ENCODE assay signal across 10 cellular contexts in genomic region chr20:36775196-36775595, GRCh38.
DNase-seq lines count a peak whose midpoint lies in the region; ATAC-seq and TF ChIP-seq lines count a peak whose summit lies in the region.
"Had no signal": no experiment of that assay in that cellular context is flagged by ENCODE, and none has a peak within 500 bp of the region (broad histone marks: within the 10 kb centered on the region; RNA-seq: fewer than 3 reads in every experiment).

No MANE protein-coding gene starts in this region.

- ATAC-seq in HG02840 (IDR thresholded peaks at IDR 0.05; ENCODE audit: low FRiP score, unreplicated experiment) (no peak), GM21825 (IDR thresholded peaks at IDR 0.05; ENCODE audit: unreplicated experiment) (no peak)

- H3K4me3 Mint-ChIP-seq in nephron progenitor cell = peak overlapping the region; percentile 92

- peak overlapping the region; percentile 16 for H3K27ac ChIP-seq in caudate nucleus (ENCODE audit: low read depth, low read length)

- DNase-seq in Ammon's horn (ENCODE audit: low spot score) (peak; percentile 38), caudate nucleus (lab: John Stamatoyannopoulos, UW) (peak in 1 of 61 donors; percentile 35), nephron progenitor cell (no peak), GM03348 (ENCODE audit: low spot score) (no peak), NK-92 (lab: John Stamatoyannopoulos, UW; ENCODE audit: unreplicated experiment) (no peak)
- DNase-seq: DMS 273 treated with DMSO at 0.1 percent for 48 hours, NCI-H1436 had no signal

- peak overlapping the region; percentile 69 for H3K27ac Mint-ChIP-seq in nephron progenitor cell

- H3K36me3 Mint-ChIP-seq in nephron progenitor cell (ENCODE audit: low read depth) = peaks cover 14% of the 10 kb centered on the region

- H3K4me1 Mint-ChIP-seq in nephron progenitor cell = peaks cover 50% of the 10 kb centered on the region

- TF ChIP-seq CTCF in GM12873 (IDR thresholded peaks at IDR 0.05; ENCODE audit: insufficient read depth, low read depth, low read length, missing control alignments) (peak; percentile 17), nephron progenitor cell (IDR thresholded peaks at IDR 0.05) (no peak)

- H3K27me3 Mint-ChIP-seq in nephron progenitor cell (ENCODE audit: low read depth, poor library complexity) = peaks cover 23% of the 10 kb centered on the region

- H3K9me3 Mint-ChIP-seq in nephron progenitor cell = no peaks in the 10 kb centered on the region
